Comparison of ENCODE assay signal across 1 cellular context in the genomic region with DNA sequence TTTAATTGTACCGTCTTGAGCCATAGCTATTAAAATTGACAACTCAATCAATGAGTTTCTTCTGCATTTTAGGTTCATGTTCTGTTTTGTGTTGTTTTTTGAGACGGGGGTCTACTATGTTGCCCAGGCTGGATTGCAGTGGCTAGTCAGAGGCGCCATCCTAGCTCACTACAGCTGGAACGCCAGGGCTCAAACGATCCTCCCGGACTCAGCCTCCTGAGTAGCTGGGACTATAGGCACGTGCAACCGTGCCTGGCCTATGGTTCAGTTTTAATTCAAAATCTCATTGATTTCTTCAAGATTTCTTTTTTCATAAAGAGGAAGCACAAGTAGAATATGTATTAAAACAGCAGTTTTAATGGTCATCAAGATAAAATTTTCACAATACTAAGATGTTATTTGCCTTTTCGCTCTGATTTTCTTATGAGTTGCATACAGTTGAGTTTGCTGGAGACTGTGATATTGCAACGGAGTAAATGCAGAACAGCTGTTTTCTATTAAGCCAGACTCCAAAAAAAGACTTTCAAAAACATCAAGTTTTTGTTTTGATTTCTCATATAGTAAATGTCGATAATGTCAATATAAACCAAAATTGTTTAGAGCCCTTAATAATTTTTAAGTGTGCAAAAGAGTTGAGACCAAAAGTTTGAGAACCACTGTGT.
TF ChIP-seq lines count a peak whose summit lies in the region.

No MANE protein-coding gene starts in this region.

TF ChIP-seq in GM23338, 12 proteins besides CTCF, POLR2A, EP300 and RAD21 (continued from another document):
- no peak for TF ChIP-seq ZNF462 (CRISPR knock-in tag; IDR thresholded peaks at IDR 0.05)
- TF ChIP-seq NANOG (IDR thresholded peaks at IDR 0.05; ENCODE audit: borderline replicate concordance): no peak
- no peak for TF ChIP-seq EZH2 (IDR thresholded peaks at IDR 0.05; ENCODE audit: low read depth, unreplicated experiment)
- TF ChIP-seq ZNF331 (CRISPR knock-in tag; IDR thresholded peaks at IDR 0.05; ENCODE audit: low read depth): no peak
- TF ChIP-seq EZH2phosphoT487 (IDR thresholded peaks at IDR 0.05; ENCODE audit: unreplicated experiment): no peak
- no peak for TF ChIP-seq STAT1 (IDR thresholded peaks at IDR 0.05; ENCODE audit: unreplicated experiment)
TF ChIP-seq in GM23338: peak in this region for 0.
